Comparison of ENCODE assay signal across 16 cellular contexts in genomic region chr2:69589973-69590652, GRCh38. TPM values are rescaled to one million over a fixed set of nuclear protein-coding genes. Genes with fewer than 3 reads are reported as not detected.
A peak's percentile ranks its signal among the peaks of the same experiment; 100 is the strongest.
DNase-seq lines count a peak whose midpoint lies in the region; ATAC-seq and TF ChIP-seq lines count a peak whose summit lies in the region.
"Had no signal": no experiment of that assay in that cellular context is flagged by ENCODE, and none has a peak within 500 bp of the region (broad histone marks: within the 10 kb centered on the region; RNA-seq: fewer than 3 reads in every experiment).

No MANE protein-coding gene starts in this region.

- CTCF ChIA-PET in activated CD4-positive, alpha-beta T cell treated with anti-CD3 and anti-CD28 coated beads, Interleukin-2, amount 10 ng/mL, durations not matched to agents 7 days and 5 days (lab: Charles Lee) = interaction anchor here (0.6 to 0.9 kb wide), 3 partner anchors 59 to 330 kb away, joined by 3 read pairs; no protein-coding TSS in a partner anchor

- H3K9me3 ChIP-seq in heart right ventricle (no peaks in the 10 kb centered on the region), gastrocnemius medialis (no peaks in the 10 kb centered on the region)
- H3K9me3 ChIP-seq: stomach had no signal

- H3K27ac Mint-ChIP-seq in activated CD4-positive, alpha-beta T cell treated with anti-CD3 and anti-CD28 coated beads, Interleukin-2, amount 10 ng/mL, durations not matched to agents 7 days and 5 days = peak overlapping the region; percentile 21
- peak overlapping the region; percentile 66 for H3K27ac Mint-ChIP-seq in activated naive CD8-positive, alpha-beta T cell treated with anti-CD3 and anti-CD28 coated beads for 36 hours
- H3K27ac Mint-ChIP-seq: nephron had no signal

- H3K4me3 ChIP-seq in heart right ventricle (no peak overlapping the region), gastrocnemius medialis (peak overlapping the region in 1 of 4 donors; percentile 8)
- H3K4me3 ChIP-seq: stomach had no signal

- intact Hi-C loops in heart right ventricle (cut with DNase I) (no loop called here), gastrocnemius medialis (cut with DNase I; ENCODE audit: low total_unique reads) (loop anchor here (2.0 to 10.0 kb wide), 2 partner anchors 13 to 535 kb away; no protein-coding TSS in a partner anchor)

- H3K27me3 ChIP-seq in heart right ventricle (no peaks in the 10 kb centered on the region), gastrocnemius medialis (no peaks in the 10 kb centered on the region)
- H3K27me3 ChIP-seq: stomach had no signal

- in situ Hi-C loops in gastrocnemius medialis (cut with MboI; ENCODE audit: low sequenced_read_pairs in 4 of 4) = no loop called here

- peak in 1 of 2 donors; percentile 9 for TF ChIP-seq POLR2A in gastrocnemius medialis (IDR thresholded peaks at IDR 0.05)

- TF ChIP-seq CTCF in heart right ventricle (IDR thresholded peaks at IDR 0.05) = no peak
- no peak for TF ChIP-seq CTCF in gastrocnemius medialis (IDR thresholded peaks at IDR 0.05 in 4 of 5, conservative IDR thresholded peaks at IDR 0.05 in 1 of 5)

- H3K4me1 Mint-ChIP-seq in activated CD4-positive, alpha-beta T cell treated with anti-CD3 and anti-CD28 coated beads, Interleukin-2, amount 10 ng/mL, durations not matched to agents 7 days and 5 days = peaks cover 72% of the 10 kb centered on the region
- H3K4me1 Mint-ChIP-seq in activated naive CD8-positive, alpha-beta T cell treated with anti-CD3 and anti-CD28 coated beads for 36 hours = peaks cover 74% of the 10 kb centered on the region

- peak; percentile 70 to 93 (median 87) for ATAC-seq in heart right ventricle
- ATAC-seq in gastrocnemius medialis = peak; percentile 82 to 85

- no peak for DNase-seq in activated CD4-positive, alpha-beta T cell treated with anti-CD3 and anti-CD28 coated beads, Interleukin-2, amount 10 ng/mL, durations not matched to agents 7 days and 5 days
- no peak for DNase-seq in activated CD4-positive, alpha-beta T cell treated with anti-CD3 and anti-CD28 coated beads for 48 hours
- no peak for DNase-seq in activated naive CD8-positive, alpha-beta T cell treated with anti-CD3 and anti-CD28 coated beads for 36 hours
- DNase-seq in heart right ventricle (no peak), gastrocnemius medialis (peak; percentile 59 to 63), NCI-H2196 (lab: John Stamatoyannopoulos, UW; ENCODE audit: unreplicated experiment) (no peak), NCI-H82 treated with DMSO at 0.1 percent for 48 hours (lab: John Stamatoyannopoulos, UW; ENCODE audit: unreplicated experiment) (no peak), DMS153 treated with DMSO at 0.1 percent for 48 hours (lab: John Stamatoyannopoulos, UW; ENCODE audit: unreplicated experiment) (no peak)
- DNase-seq: activated CD4-positive, CD25-positive, alpha-beta regulatory T cell; activated naive CD4-positive, alpha-beta T cell; DND-41; MM.1S; SHP77 treated with DMSO at 0.1 percent for 48 hours; stimulated activated CD4-positive, alpha-beta T cell treated with anti-CD3 and anti-CD28 coated beads, Interleukin-2, amount 100 ng/mL, for 24 hours; stomach had no signal

- peaks cover 32% of the 10 kb centered on the region for H3K36me3 Mint-ChIP-seq in activated CD4-positive, alpha-beta T cell treated with anti-CD3 and anti-CD28 coated beads, Interleukin-2, amount 10 ng/mL, durations not matched to agents 7 days and 5 days (ENCODE audit: low read depth)
- H3K36me3 Mint-ChIP-seq in activated naive CD8-positive, alpha-beta T cell treated with anti-CD3 and anti-CD28 coated beads for 36 hours = peaks cover 27% of the 10 kb centered on the region

- no peak overlapping the region for H3K4me3 Mint-ChIP-seq in activated CD4-positive, alpha-beta T cell treated with anti-CD3 and anti-CD28 coated beads, Interleukin-2, amount 10 ng/mL, durations not matched to agents 7 days and 5 days
- no peak overlapping the region for H3K4me3 Mint-ChIP-seq in activated naive CD8-positive, alpha-beta T cell treated with anti-CD3 and anti-CD28 coated beads for 36 hours
- H3K4me3 Mint-ChIP-seq: nephron had no signal

- POLR2A ChIA-PET in activated CD4-positive, alpha-beta T cell treated with anti-CD3 and anti-CD28 coated beads, Interleukin-2, amount 10 ng/mL, durations not matched to agents 7 days and 5 days (lab: Charles Lee) = interaction anchor here (0.6 kb wide), 1 partner anchor 1346 kb away, joined by 3 read pairs; no protein-coding TSS in a partner anchor

- no peaks in the 10 kb centered on the region for H3K9me3 Mint-ChIP-seq in activated CD4-positive, alpha-beta T cell treated with anti-CD3 and anti-CD28 coated beads, Interleukin-2, amount 10 ng/mL, durations not matched to agents 7 days and 5 days
- H3K9me3 Mint-ChIP-seq in activated naive CD8-positive, alpha-beta T cell treated with anti-CD3 and anti-CD28 coated beads for 36 hours = no peaks in the 10 kb centered on the region
- H3K9me3 Mint-ChIP-seq: nephron had no signal

- H3K27me3 Mint-ChIP-seq in activated CD4-positive, alpha-beta T cell treated with anti-CD3 and anti-CD28 coated beads, Interleukin-2, amount 10 ng/mL, durations not matched to agents 7 days and 5 days = no peaks in the 10 kb centered on the region
- H3K27me3 Mint-ChIP-seq in activated naive CD8-positive, alpha-beta T cell treated with anti-CD3 and anti-CD28 coated beads for 36 hours = no peaks in the 10 kb centered on the region

- peak overlapping the region; percentile 46 to 86 (median 76) for H3K27ac ChIP-seq in heart right ventricle
- peak overlapping the region; percentile 81 to 89 (median 83) for H3K27ac ChIP-seq in gastrocnemius medialis
- H3K27ac ChIP-seq: stomach had no signal

- 41 to 44% methylated on average over 8 of the region's 8 CpGs for WGBS in heart right ventricle, 2 donors

- H3K36me3 ChIP-seq in heart right ventricle = no peaks in the 10 kb centered on the region
- H3K36me3 ChIP-seq in gastrocnemius medialis = no peaks in the 10 kb centered on the region
- H3K36me3 ChIP-seq: stomach had no signal

- H3K4me1 ChIP-seq in heart right ventricle = peaks cover 4 to 81% (median 46%) of the 10 kb centered on the region in 9 donors
- peaks cover 57 to 71% of the 10 kb centered on the region in 2 donors for H3K4me1 ChIP-seq in gastrocnemius medialis

RNA-seq across cellular contexts. Expression of gene AAK1, which starts 53.4 kb away (rescaled TPM):
- total RNA-seq in activated CD4-positive, alpha-beta T cell treated with anti-CD3 and anti-CD28 coated beads, Interleukin-2, amount 10 ng/mL, durations not matched to agents 7 days and 5 days = 100 to 1,000 TPM; 119 to 121 TPM
- 10 to 100 TPM; 78.3 to 85.4 TPM for total RNA-seq in activated naive CD8-positive, alpha-beta T cell treated with anti-CD3 and anti-CD28 coated beads for 36 hours
- 100 to 1,000 TPM in 7 of 10 donors, 10 to 100 TPM in 3; 70.2 to 148 (median 125) TPM for total RNA-seq in heart right ventricle
- 10 to 100 TPM; 10.1 to 34.2 TPM for polyA plus RNA-seq in heart right ventricle
- 10 to 100 TPM; 30.0 to 47.3 (median 39.1) TPM for total RNA-seq in gastrocnemius medialis

Comparison
In these comparisons a context has a peak if more than half of its experiments do, and no peak if none do; other contexts are left out.
1. DNase-seq: peak in gastrocnemius medialis (2 of 2); none in activated CD4-positive, alpha-beta T cell treated with anti-CD3 and anti-CD28 coated beads, Interleukin-2, amount 10 ng/mL, durations not matched to agents 7 days and 5 days (single experiment), activated CD4-positive, alpha-beta T cell treated with anti-CD3 and anti-CD28 coated beads for 48 hours (single experiment), activated naive CD8-positive, alpha-beta T cell treated with anti-CD3 and anti-CD28 coated beads for 36 hours (single experiment), heart right ventricle (0 of 2), NCI-H2196 (single experiment), NCI-H82 treated with DMSO at 0.1 percent for 48 hours (single experiment) and DMS153 treated with DMSO at 0.1 percent for 48 hours (single experiment).